7 cellular contexts compared by ENCODE assay signal in genomic region chr7:105011771-105012502, GRCh38. TPM values are rescaled to one million over a fixed set of nuclear protein-coding genes. Genes with fewer than 3 reads are reported as not detected.
DNase-seq lines count a peak whose midpoint lies in the region; ATAC-seq, FAIRE-seq and TF ChIP-seq lines count a peak whose summit lies in the region.

No MANE protein-coding gene starts in this region.

- peaks cover 23% of the 10 kb centered on the region for H3K36me3 ChIP-seq in HUES64 (ENCODE audit: insufficient read depth, low read length)
- no peaks in the 10 kb centered on the region for H3K36me3 ChIP-seq in esophagus (ENCODE audit: control insufficient read depth in 2 of 2, insufficient read depth in 2 of 2, low read length in 1 of 2)
- no peaks in the 10 kb centered on the region for H3K36me3 ChIP-seq in pancreas

- no peaks in the 10 kb centered on the region for H3K27me3 ChIP-seq in HUES64 (ENCODE audit: insufficient read depth, low read length)
- no peaks in the 10 kb centered on the region for H3K27me3 ChIP-seq in esophagus (ENCODE audit: control insufficient read depth in 1 of 2, insufficient read depth in 2 of 2, low read length in 2 of 2)
- H3K27me3 ChIP-seq in pancreas: no peaks in the 10 kb centered on the region

- H3K4me1 ChIP-seq in HUES64 (ENCODE audit: insufficient read depth, low read length) (peaks cover 31% of the 10 kb centered on the region), esophagus (ENCODE audit: control insufficient read depth in 2 of 2, insufficient read depth in 2 of 2, low read length in 1 of 2) (no peaks in the 10 kb centered on the region), pancreas (peaks cover 12 to 21% (median 19%) of the 10 kb centered on the region in 3 donors)

- no peak for FAIRE-seq in pancreas (lab: Jason Lieb, UNC)

- H3K27ac ChIP-seq in HUES64 (ENCODE audit: low read depth, low read length): peak overlapping the region; percentile 100
- H3K27ac ChIP-seq in esophagus (ENCODE audit: low read depth in 2 of 2, low read length in 1 of 2): peak overlapping the region; percentile 99 to 100
- H3K27ac ChIP-seq in pancreas: peak overlapping the region; percentile 99 to 100 (median 100)

- TF ChIP-seq CTCF in pancreas (IDR thresholded peaks at IDR 0.05): no peak

- 1% methylated on average over 23 of the region's 23 CpGs for WGBS in HUES64
- WGBS in esophagus, 2 donors: 0 to 1% methylated on average over 23 of the region's 23 CpGs
- 0% methylated on average over 22 to 23 of the region's 23 CpGs for WGBS in pancreas, 2 donors

- peak overlapping the region; percentile 100 for H3K9ac ChIP-seq in HUES64 (ENCODE audit: low read depth, low read length)

- H3K9me3 ChIP-seq in HUES64 (ENCODE audit: insufficient read depth, low read depth, low read length) (no peaks in the 10 kb centered on the region), esophagus (ENCODE audit: control insufficient read depth in 2 of 2, insufficient read depth in 1 of 2, low read depth in 1 of 2, low read length in 1 of 2) (no peaks in the 10 kb centered on the region), pancreas (no peaks in the 10 kb centered on the region)

- intact Hi-C loops in pancreas (cut with DNase I): no loop called here
- intact Hi-C loops in posterior vena cava (cut with DNase I): loop anchor here (1.0 to 2.0 kb wide), 2 partner anchors 9 to 29 kb away; no protein-coding TSS in a partner anchor

- peak; percentile 9 to 13 for DNase-seq in activated CD4-positive, alpha-beta T cell treated with anti-CD3 and anti-CD28 coated beads, Interleukin-2, amount 50 U/mL, for 4 hours
- peak in 1 of 6 donors; percentile 44 for DNase-seq in pancreas
- DNase-seq in posterior vena cava (ENCODE audit: low spot score): no peak
- DNase-seq in superior temporal gyrus (ENCODE audit: extremely low spot score): no peak

- H3K4me3 ChIP-seq in HUES64 (ENCODE audit: low read length) (peak overlapping the region; percentile 95), esophagus (ENCODE audit: low read depth in 1 of 2, low read length in 2 of 2) (peak overlapping the region; percentile 96 to 98), pancreas (peak overlapping the region; percentile 51 to 82 (median 68))

- ATAC-seq in pancreas (no peak), HG03025 (IDR thresholded peaks at IDR 0.05; ENCODE audit: low FRiP score, unreplicated experiment) (no peak)

RNA-seq across cellular contexts. Expression of gene KMT2E, which starts 2.1 kb away (rescaled TPM):
- 26.6 TPM for polyA plus RNA-seq in HUES64 (2013, experiment 1 of 2)
- 35.1 TPM for polyA plus RNA-seq in HUES64 (2013, experiment 2 of 2)
- polyA plus RNA-seq in esophagus: 10 to 100 TPM; 10.8 to 15.0 TPM
- total RNA-seq in pancreas: 10 to 100 TPM; 27.2 to 62.5 (median 34.7) TPM
- 10 to 100 TPM; 14.1 to 16.3 TPM for polyA plus RNA-seq in pancreas
- total RNA-seq in posterior vena cava: 10 to 100 TPM; 79.7 to 98.8 TPM

Comparison
In these comparisons a context has a peak if more than half of its experiments do, and no peak if none do; other contexts are left out.
1. DNase-seq: peak in activated CD4-positive, alpha-beta T cell treated with anti-CD3 and anti-CD28 coated beads, Interleukin-2, amount 50 U/mL, for 4 hours (2 of 2); none in posterior vena cava (single experiment) and superior temporal gyrus (single experiment).
2. intact Hi-C loops: an anchor here in posterior vena cava (1.0 to 2.0 kb wide); none called in pancreas.
3. Peak in every context shown above with its lines, with median percentiles within 50 percentile points of each other: H3K27ac ChIP-seq and H3K4me3 ChIP-seq.